ENCODE assay signal across 15 cellular contexts in the genomic region with DNA sequence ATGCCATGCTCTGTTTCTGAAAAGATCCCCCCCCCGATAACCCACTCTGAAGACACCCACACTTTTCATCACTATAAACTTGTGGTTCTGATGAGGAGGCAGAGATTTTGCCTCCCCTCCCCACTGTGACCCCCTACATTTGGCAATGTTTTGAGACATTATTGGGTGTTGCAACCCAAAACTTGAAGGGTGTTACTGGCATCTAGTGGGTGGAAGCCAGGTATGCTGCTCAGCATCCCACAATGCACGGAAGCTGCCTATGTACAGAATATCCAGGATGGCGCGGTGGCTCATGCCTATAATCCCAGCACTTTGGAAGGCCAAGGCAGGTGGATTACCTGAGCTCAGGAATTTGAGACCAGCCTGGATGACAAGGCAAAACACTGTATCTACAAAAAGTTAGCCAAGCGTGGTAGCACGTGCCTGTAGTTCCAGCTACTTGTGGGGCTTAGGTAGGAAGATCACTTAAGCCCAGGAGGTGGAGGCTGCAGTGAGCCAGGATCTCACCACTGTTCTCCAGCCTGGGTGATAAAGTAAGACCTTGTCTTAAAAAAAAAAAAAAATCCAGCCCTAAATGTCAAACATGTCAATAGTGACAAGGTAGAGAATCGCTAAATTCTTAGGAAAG.
"Had no signal": no experiment of that assay in that cellular context is flagged by ENCODE, and none has a peak within 500 bp of the region (broad histone marks: within the 10 kb centered on the region; RNA-seq: fewer than 3 reads in every experiment).

No MANE protein-coding gene starts in this region.

- H3K27me3 Mint-ChIP-seq: activated CD8-positive, alpha-beta memory T cell treated with anti-CD3 and anti-CD28 coated beads, Interleukin-2, amount 10 ng/mL, durations not matched to agents 7 days and 5 days; stimulated activated naive CD8-positive, alpha-beta T cell treated with anti-CD3 and anti-CD28 coated beads, Interleukin-15, Interleukin-2, amounts not matched to agents 100 ng/mL and 50 ng/mL, for 24 hours had no signal

- DNase-seq: activated CD4-positive, alpha-beta memory T cell treated with anti-CD3 and anti-CD28 coated beads for 36 hours; activated CD4-positive, alpha-beta T cell treated with anti-CD3 and anti-CD28 coated beads for 36 hours; activated CD8-positive, alpha-beta memory T cell treated with anti-CD3 and anti-CD28 coated beads, Interleukin-2, amount 10 ng/mL, durations not matched to agents 7 days and 5 days; activated naive CD4-positive, alpha-beta T cell treated with anti-CD3 and anti-CD28 coated beads, Interleukin-2, amount 10 ng/mL, durations not matched to agents 7 days and 5 days; activated T-cell treated with anti-CD3 and anti-CD28 coated beads, Interleukin-2, amount 50 U/mL, for 24 hours; hippocampal formation; kidney; right cardiac atrium; small intestine; T-helper 2 cell; testis had no signal

- H3K9me3 Mint-ChIP-seq: activated CD4-positive, alpha-beta memory T cell treated with anti-CD3 and anti-CD28 coated beads for 36 hours; activated naive CD4-positive, alpha-beta T cell treated with anti-CD3 and anti-CD28 coated beads, Interleukin-2, amount 10 ng/mL, durations not matched to agents 7 days and 5 days; activated T-cell treated with anti-CD3 and anti-CD28 coated beads, Interleukin-2, amount 50 U/mL, for 24 hours; stimulated activated naive CD8-positive, alpha-beta T cell treated with anti-CD3 and anti-CD28 coated beads, Interleukin-15, Interleukin-2, amounts not matched to agents 100 ng/mL and 50 ng/mL, for 24 hours had no signal

- H3K4me3 Mint-ChIP-seq: activated CD4-positive, alpha-beta memory T cell treated with anti-CD3 and anti-CD28 coated beads for 36 hours; activated CD4-positive, alpha-beta T cell treated with anti-CD3 and anti-CD28 coated beads for 36 hours; activated CD8-positive, alpha-beta memory T cell treated with anti-CD3 and anti-CD28 coated beads, Interleukin-2, amount 10 ng/mL, durations not matched to agents 7 days and 5 days; activated naive CD4-positive, alpha-beta T cell treated with anti-CD3 and anti-CD28 coated beads, Interleukin-2, amount 10 ng/mL, durations not matched to agents 7 days and 5 days; activated T-cell treated with anti-CD3 and anti-CD28 coated beads, Interleukin-2, amount 50 U/mL, for 24 hours; stimulated activated naive CD8-positive, alpha-beta T cell treated with anti-CD3 and anti-CD28 coated beads, Interleukin-15, Interleukin-2, amounts not matched to agents 100 ng/mL and 50 ng/mL, for 24 hours had no signal

- H3K9me3 ChIP-seq: prostate gland, testis had no signal

- H3K27ac Mint-ChIP-seq: activated CD4-positive, alpha-beta memory T cell treated with anti-CD3 and anti-CD28 coated beads for 36 hours; activated CD4-positive, alpha-beta T cell treated with anti-CD3 and anti-CD28 coated beads for 36 hours; activated CD8-positive, alpha-beta memory T cell treated with anti-CD3 and anti-CD28 coated beads, Interleukin-2, amount 10 ng/mL, durations not matched to agents 7 days and 5 days; activated naive CD4-positive, alpha-beta T cell treated with anti-CD3 and anti-CD28 coated beads, Interleukin-2, amount 10 ng/mL, durations not matched to agents 7 days and 5 days; activated T-cell treated with anti-CD3 and anti-CD28 coated beads, Interleukin-2, amount 50 U/mL, for 24 hours; stimulated activated naive CD8-positive, alpha-beta T cell treated with anti-CD3 and anti-CD28 coated beads, Interleukin-15, Interleukin-2, amounts not matched to agents 100 ng/mL and 50 ng/mL, for 24 hours had no signal

- H3K36me3 Mint-ChIP-seq: activated CD4-positive, alpha-beta memory T cell treated with anti-CD3 and anti-CD28 coated beads for 36 hours; activated CD8-positive, alpha-beta memory T cell treated with anti-CD3 and anti-CD28 coated beads, Interleukin-2, amount 10 ng/mL, durations not matched to agents 7 days and 5 days; activated naive CD4-positive, alpha-beta T cell treated with anti-CD3 and anti-CD28 coated beads, Interleukin-2, amount 10 ng/mL, durations not matched to agents 7 days and 5 days had no signal

- H3K4me3 ChIP-seq: cardiac muscle cell, prostate gland, testis had no signal

- ATAC-seq: activated CD4-positive, alpha-beta T cell treated with anti-CD3 and anti-CD28 coated beads for 36 hours; activated CD8-positive, alpha-beta memory T cell treated with anti-CD3 and anti-CD28 coated beads, Interleukin-2, amount 10 ng/mL, durations not matched to agents 7 days and 5 days; esophagus mucosa; right cardiac atrium had no signal

- H3K27ac ChIP-seq: cardiac muscle cell, prostate gland, testis had no signal

- H3K27me3 ChIP-seq: testis had no signal

- H3K4me1 Mint-ChIP-seq: activated CD4-positive, alpha-beta T cell treated with anti-CD3 and anti-CD28 coated beads for 36 hours; activated CD8-positive, alpha-beta memory T cell treated with anti-CD3 and anti-CD28 coated beads, Interleukin-2, amount 10 ng/mL, durations not matched to agents 7 days and 5 days; activated naive CD4-positive, alpha-beta T cell treated with anti-CD3 and anti-CD28 coated beads, Interleukin-2, amount 10 ng/mL, durations not matched to agents 7 days and 5 days had no signal

- H3K4me1 ChIP-seq: prostate gland had no signal

- H3K36me3 ChIP-seq: cardiac muscle cell, prostate gland had no signal
